29 cellular contexts compared by ENCODE assay signal in the genomic region with DNA sequence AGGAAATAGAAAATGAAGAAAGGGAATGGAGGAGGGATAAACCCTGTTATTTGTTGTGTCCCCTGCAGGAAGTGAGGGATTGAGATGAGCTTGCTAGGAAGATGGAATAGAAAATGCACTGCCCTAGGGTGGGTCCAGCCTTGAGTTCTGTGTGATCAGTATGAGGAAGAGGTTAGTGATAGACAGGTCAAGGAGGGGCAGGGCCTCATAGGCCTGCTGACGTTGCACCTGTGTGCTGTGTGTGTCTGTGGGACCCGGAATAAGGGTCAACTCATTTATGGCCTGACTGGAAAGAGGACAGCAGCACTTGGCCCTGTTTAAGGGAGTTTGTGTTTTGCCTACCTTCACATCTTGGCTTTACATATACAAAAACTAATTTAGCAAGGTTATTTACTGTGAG. TPM values are rescaled to one million over a fixed set of nuclear protein-coding genes. Genes with fewer than 3 reads are reported as not detected.
DNase-seq lines count a peak whose midpoint lies in the region; ATAC-seq, FAIRE-seq and TF ChIP-seq lines count a peak whose summit lies in the region.
"Had no signal": no experiment of that assay in that cellular context is flagged by ENCODE, and none has a peak within 500 bp of the region (broad histone marks: within the 10 kb centered on the region; RNA-seq: fewer than 3 reads in every experiment).

No MANE protein-coding gene starts in this region.

- no peak overlapping the region for H2BK5ac ChIP-seq in trophoblast cell (ENCODE audit: low read depth, low read length, poor library complexity)

- in situ Hi-C loops in K562 (cut with MboI) = no loop called here

- H3K18ac ChIP-seq in trophoblast cell (ENCODE audit: low read length) = no peak overlapping the region

- 59% methylated on average over 2 of the region's 2 CpGs for WGBS in K562 (ENCODE audit: insufficient coverage, low coverage, missing lambda C conversion rate)
- WGBS in trophoblast cell (ENCODE audit: extremely low coverage, insufficient coverage, insufficient read length) = no CpG with 5 or more reads among the region's 2 CpGs

- no peak overlapping the region for H2BK120ac ChIP-seq in trophoblast cell (ENCODE audit: insufficient read depth, low read length, poor library complexity)

- H3K9me3 ChIP-seq in K562 (replicated peaks; ENCODE audit: control insufficient read depth, insufficient read depth, low read depth, low read length) (no peaks in the 10 kb centered on the region), trophoblast cell (ENCODE audit: insufficient read depth, low read depth, low read length) (peaks cover 7% of the 10 kb centered on the region)
- H3K9me3 ChIP-seq: adrenal gland, body of pancreas, gastrocnemius medialis, right atrium auricular region, SJCRH30, spleen, uterus had no signal

- H3K9me3 Mint-ChIP-seq in activated T-cell treated with anti-CD3 and anti-CD28 coated beads, Interleukin-2, amount 50 U/mL, for 4 hours = no peaks in the 10 kb centered on the region
- H3K9me3 Mint-ChIP-seq: activated B cell treated with CpG ODN at 0.5 μM for 24 hours had no signal

- TF ChIP-seq POLR2A in K562 (conservative IDR thresholded peaks at IDR 0.05) = no peak

- H3K4ac ChIP-seq in trophoblast cell (ENCODE audit: low read depth, low read length) = peak overlapping the region; percentile 24

- no peak for TF ChIP-seq EP300 in K562 (IDR thresholded peaks at IDR 0.05; ENCODE audit: low read length)

- H2AK5ac ChIP-seq in trophoblast cell (ENCODE audit: low read length) = no peak overlapping the region

- H3K4me1 ChIP-seq in K562 (replicated peaks in 1 of 2; ENCODE audit: control insufficient read depth in 2 of 2, insufficient read depth in 2 of 2, low read length in 2 of 2) = peaks cover 23 to 27% of the 10 kb centered on the region in 2 experiments; a peak in 4 of 5 replicates
- peaks cover 9% of the 10 kb centered on the region in 2 experiments for H3K4me1 ChIP-seq in trophoblast cell (ENCODE audit: control insufficient read depth in 1 of 2, insufficient read depth in 2 of 2, low read length in 2 of 2)
- H3K4me1 ChIP-seq: SJCRH30 had no signal

- ATAC-seq in activated T-cell treated with anti-CD3 and anti-CD28 coated beads, Interleukin-2, amount 50 U/mL, for 4 hours = no peak
- ATAC-seq in K562 = no peak
- ATAC-seq in HG02981 (IDR thresholded peaks at IDR 0.05; ENCODE audit: unreplicated experiment) = no peak
- ATAC-seq: body of pancreas; gastrocnemius medialis; stimulated activated naive CD8-positive, alpha-beta T cell treated with anti-CD3 and anti-CD28 coated beads, Interleukin-15, Interleukin-2, amounts not matched to agents 100 U/mL and 50 U/mL, for 24 hours had no signal

- H2AFZ ChIP-seq in K562 (ENCODE audit: low read depth, low read length) = no peak overlapping the region
- H2AFZ ChIP-seq in trophoblast cell (ENCODE audit: insufficient read depth, low read length, poor library complexity) = no peak overlapping the region

- H3K4me3 ChIP-seq in K562 (no peak overlapping the region), trophoblast cell (ENCODE audit: low read depth, low read length) (no peak overlapping the region)
- H3K4me3 ChIP-seq: adrenal gland, body of pancreas, gastrocnemius medialis, right atrium auricular region, SJCRH30, spleen, uterus had no signal

- peaks cover 8% of the 10 kb centered on the region; the same call in 1 of the 2 replicates for H4K20me1 ChIP-seq in K562 (replicated peaks; ENCODE audit: control insufficient read depth, insufficient read depth, low read length)

- no peaks in the 10 kb centered on the region for H3K27me3 Mint-ChIP-seq in activated T-cell treated with anti-CD3 and anti-CD28 coated beads, Interleukin-2, amount 50 U/mL, for 4 hours (ENCODE audit: low read depth)
- H3K27me3 Mint-ChIP-seq: activated B cell treated with CpG ODN at 0.5 μM for 24 hours had no signal

- no peak for TF ChIP-seq CTCF in K562 (IDR thresholded peaks at IDR 0.05 in 2 of 3, conservative IDR thresholded peaks at IDR 0.05 in 1 of 3; ENCODE audit: insufficient read depth in 2 of 3, low read depth in 1 of 3, low read length in 3 of 3)

- POLR2A ChIA-PET in K562 (lab: Yijun Ruan, JAX) = interaction anchor here (1.0 to 3.0 kb wide), 3 partner anchors 11 to 107 kb away, joined by 3 to 13 read pairs (median 5); no protein-coding TSS in a partner anchor

- no peak overlapping the region for H4K91ac ChIP-seq in trophoblast cell (ENCODE audit: low read depth, low read length)

- no peaks in the 10 kb centered on the region for H3K9me1 ChIP-seq in K562 (ENCODE audit: control insufficient read depth, insufficient read depth, low read length)

- TSS peak; percentile 27 for BruUV-seq in K562 (replicated peaks; lab: Mats Ljungman, UMichigan)

- H3K27me3 ChIP-seq in K562 (ENCODE audit: control insufficient read depth in 2 of 2, insufficient read depth in 2 of 2, low read length in 2 of 2) (no peaks in the 10 kb centered on the region), trophoblast cell (ENCODE audit: insufficient read depth, low read length) (no peaks in the 10 kb centered on the region)
- H3K27me3 ChIP-seq: adrenal gland, body of pancreas, gastrocnemius medialis, right atrium auricular region, SJCRH30, spleen, uterus had no signal

- no peak for DNase-seq in activated T-cell treated with anti-CD3 and anti-CD28 coated beads, Interleukin-2, amount 50 U/mL, for 4 hours
- DNase-seq in activated T-cell treated with anti-CD3 and anti-CD28 coated beads for 4 hours = no peak
- peak; percentile 2 for DNase-seq in HT-29 (ENCODE audit: low spot score)
- DNase-seq in K562 (ENCODE audit: extremely low read depth in 1 of 4, low spot score in 3 of 4) = no peak
- DNase-seq in trophoblast cell = no peak
- no peak for DNase-seq in AG20443 (ENCODE audit: low spot score)
- DNase-seq in NOMO-1 treated with DMSO at 0.1 percent for 48 hours (lab: John Stamatoyannopoulos, UW; ENCODE audit: unreplicated experiment) = no peak
- DNase-seq: activated B cell treated with CpG ODN at 0.5 μM for 24 hours; activated CD4-positive, alpha-beta T cell treated with anti-CD3 and anti-CD28 coated beads, Interleukin-2, amount 50 U/mL, for 1 hour; activated T-cell treated with anti-CD3 and anti-CD28 coated beads, Interleukin-2, amount 50 U/mL, for 48 hours; adrenal gland; body of pancreas; cerebellar nuclear complex; DMS153; gastrocnemius medialis; HCEC 1CT; hippocampal formation; NCI-H146; NCI-H2107; NCI-H748 treated with DMSO at 0.1 percent for 48 hours; RPMI8226; SJCRH30; spleen; stimulated activated CD4-positive, alpha-beta T cell treated with anti-CD3 and anti-CD28 coated beads, Interleukin-2, amount 100 ng/mL, for 24 hours; stimulated activated naive CD8-positive, alpha-beta T cell treated with anti-CD3 and anti-CD28 coated beads, Interleukin-15, Interleukin-2, amounts not matched to agents 100 U/mL and 50 U/mL, for 24 hours; uterus had no signal

- FAIRE-seq in K562 (lab: Jason Lieb, UNC) = no peak
- FAIRE-seq: endometrium had no signal

- no peak for TF ChIP-seq RAD21 in K562 (CRISPR knock-in tag; conservative IDR thresholded peaks at IDR 0.05 in 1 of 2, IDR thresholded peaks at IDR 0.05 in 1 of 2)

- H3K4me3 Mint-ChIP-seq in activated T-cell treated with anti-CD3 and anti-CD28 coated beads, Interleukin-2, amount 50 U/mL, for 4 hours = peak overlapping the region; percentile 12

- CTCF ChIA-PET in K562 (lab: Yijun Ruan, JAX; ENCODE audit: low intra/inter-chr PET ratio) = no interaction called here

- H3K9ac ChIP-seq in K562 (ENCODE audit: insufficient read depth in 1 of 2, low read depth in 2 of 2, low read length in 2 of 2) = 0 out of 4 replicates have a peak overlapping the region, but pooled peaks of 1 of the 2 experiments have one; percentile 18
- no peak overlapping the region for H3K9ac ChIP-seq in trophoblast cell (ENCODE audit: low read length)

- H3K23ac ChIP-seq in trophoblast cell (ENCODE audit: low read length) = no peak overlapping the region

- peaks cover 27% of the 10 kb centered on the region for H3K4me1 Mint-ChIP-seq in activated T-cell treated with anti-CD3 and anti-CD28 coated beads, Interleukin-2, amount 50 U/mL, for 4 hours (ENCODE audit: low read depth)

- H3K79me2 ChIP-seq in K562 (ENCODE audit: control insufficient read depth, insufficient read depth, low read length) (peaks cover 77% of the 10 kb centered on the region), trophoblast cell (ENCODE audit: control insufficient read depth, insufficient read depth, low read length, poor library complexity) (peaks cover 13% of the 10 kb centered on the region)

- H3K36me3 Mint-ChIP-seq in activated T-cell treated with anti-CD3 and anti-CD28 coated beads, Interleukin-2, amount 50 U/mL, for 4 hours (ENCODE audit: insufficient read depth) = peaks cover 14% of the 10 kb centered on the region

- H4K12ac ChIP-seq in trophoblast cell (ENCODE audit: low read depth, low read length) = no peak overlapping the region

- H3K14ac ChIP-seq in trophoblast cell (ENCODE audit: low read length) = no peak overlapping the region

- H3K27ac ChIP-seq in K562 (ENCODE audit: extremely low read depth, low read depth, low read length) = no peak overlapping the region
- no peak overlapping the region for H3K27ac ChIP-seq in trophoblast cell (ENCODE audit: low read depth, low read length)
- H3K27ac ChIP-seq: adrenal gland, body of pancreas, gastrocnemius medialis, right atrium auricular region, SJCRH30, spleen, uterus had no signal

- no peak overlapping the region for H3K4me2 ChIP-seq in K562 (ENCODE audit: insufficient read depth, low read length)
- no peak overlapping the region for H3K4me2 ChIP-seq in trophoblast cell (ENCODE audit: low read length)

- peaks cover 12% of the 10 kb centered on the region for H3K79me1 ChIP-seq in trophoblast cell (ENCODE audit: low read length)

- H3K36me3 ChIP-seq in K562 (ENCODE audit: control insufficient read depth, insufficient read depth, low read length) (peaks cover 49% of the 10 kb centered on the region; the same call in 2 of the 3 replicates), trophoblast cell (ENCODE audit: control insufficient read depth in 1 of 2, insufficient read depth in 2 of 2, low read length in 2 of 2) (peaks cover 15 to 20% of the 10 kb centered on the region in 2 experiments)
- H3K36me3 ChIP-seq: SJCRH30, uterus had no signal

- H2BK12ac ChIP-seq in trophoblast cell (ENCODE audit: low read length) = no peak overlapping the region

- intact Hi-C loops in K562 (cut with micrococcal nuclease) = loop anchor here (10.0 kb wide), 1 partner anchor 50 kb away; the partner anchor contains the start of gene TUBB3

- no peak overlapping the region for H4K8ac ChIP-seq in trophoblast cell (ENCODE audit: low read depth, low read length)

RNA-seq across cellular contexts. Expression of gene DEF8, which starts 26.3 kb away (rescaled TPM):
- 10 to 100 TPM; 50.1 to 53.5 (median 50.3) TPM for total RNA-seq in activated T-cell treated with anti-CD3 and anti-CD28 coated beads, Interleukin-2, amount 50 U/mL, for 4 hours
- total RNA-seq in HT-29 (2014; rRNA removed; shearing (Covaris generic)) = 207 and 227 TPM in 2 replicates
- total RNA-seq in K562 (2011; cell fraction: chromatin; rRNA removed; ENCODE audit: low replicate concordance) = 71.6 and 183 TPM in 2 replicates
- total RNA-seq in K562 (2011; cell fraction: nucleolus; rRNA removed) = 99.4 and 127 TPM in 2 replicates
- total RNA-seq in K562 (2011; cell fraction: nucleoplasm; rRNA removed) = 79.5 and 80.2 TPM in 2 replicates
- total RNA-seq in K562 (2014; rRNA removed) (147 and 173 TPM in 2 replicates), K562 (2014; rRNA removed; fragmentation: Illumina TruSeq; extraction: Trizol) (29.4 and 33.0 TPM in 2 replicates), K562 (2015; rRNA removed; fragmentation: Illumina TruSeq; extraction: Trizol) (58.6 and 63.2 TPM in 2 replicates), K562 (2021) (71.5 and 80.6 TPM in 2 replicates)
- polyA plus RNA-seq in K562 (2011; rRNA removed) (74.0 and 87.6 TPM in 2 replicates), K562 (2014; fragmentation: Illumina TruSeq; extraction: Trizol) (42.3 and 88.3 TPM in 2 replicates), K562 (2014; fragmentation: Nextera tagmentation; extraction: Ambion mirVana) (10 to 100 TPM; 39.3 to 60.1 TPM), K562 (2014; rRNA removed) (136 and 173 TPM in 2 replicates)
- 119 and 177 TPM in 2 replicates for polyA plus RNA-seq in K562 (2011; cell fraction: cytosol; rRNA removed)
- 132 and 207 TPM in 2 replicates for polyA plus RNA-seq in K562 (2011; cell fraction: nucleus; rRNA removed)
- polyA plus RNA-seq in K562 (2012) = 63.5 and 81.5 TPM in 2 replicates
- polyA minus RNA-seq in K562 (2011; rRNA and poly(A)+ RNA removed) = 27.9 and 38.8 TPM in 2 replicates
- 32.6 and 34.2 TPM in 2 replicates for polyA minus RNA-seq in K562 (2011; cell fraction: cytosol; rRNA and poly(A)+ RNA removed)
- 29.4 and 31.1 TPM in 2 replicates for polyA minus RNA-seq in K562 (2011; cell fraction: nucleus; rRNA and poly(A)+ RNA removed)
- 48.9 and 52.2 TPM in 2 replicates for polyA plus RNA-seq in trophoblast cell (2013)

RNA-seq across cellular contexts. Expression of gene DBNDD1, which starts 44.4 kb away (rescaled TPM):
- total RNA-seq in activated T-cell treated with anti-CD3 and anti-CD28 coated beads, Interleukin-2, amount 50 U/mL, for 4 hours = 1 to 10 TPM in 1 of 3 donors, under 1 TPM in 2; 0.47 to 1.2 (median 0.92) TPM
- 15.8 and 19.9 TPM in 2 replicates for total RNA-seq in HT-29 (2014; rRNA removed; shearing (Covaris generic))
- 2.7 and 9.4 TPM in 2 replicates for total RNA-seq in K562 (2011; cell fraction: chromatin; rRNA removed; ENCODE audit: low replicate concordance)
- total RNA-seq in K562 (2011; cell fraction: nucleolus; rRNA removed) = 4.5 and 5.7 TPM in 2 replicates
- total RNA-seq in K562 (2011; cell fraction: nucleoplasm; rRNA removed) = 4.5 and 5.2 TPM in 2 replicates
- total RNA-seq in K562 (2014; rRNA removed) (5.8 and 8.3 TPM in 2 replicates), K562 (2014; rRNA removed; fragmentation: Illumina TruSeq; extraction: Trizol) (2.8 and 3.2 TPM in 2 replicates), K562 (2015; rRNA removed; fragmentation: Illumina TruSeq; extraction: Trizol) (4.2 and 4.3 TPM in 2 replicates), K562 (2021) (12.9 and 13.0 TPM in 2 replicates)
- polyA plus RNA-seq in K562 (2011; rRNA removed) (6.9 and 8.5 TPM in 2 replicates), K562 (2014; fragmentation: Illumina TruSeq; extraction: Trizol) (10.9 and 12.9 TPM in 2 replicates), K562 (2014; fragmentation: Nextera tagmentation; extraction: Ambion mirVana) (under 1 TPM; 0.55 to 0.90 TPM), K562 (2014; rRNA removed) (9.5 and 10.8 TPM in 2 replicates)
- polyA plus RNA-seq in K562 (2011; cell fraction: cytosol; rRNA removed) = 14.1 and 24.5 TPM in 2 replicates
- 6.8 and 9.1 TPM in 2 replicates for polyA plus RNA-seq in K562 (2011; cell fraction: nucleus; rRNA removed)
- 8.0 and 13.9 TPM in 2 replicates for polyA plus RNA-seq in K562 (2012)
- polyA minus RNA-seq in K562 (2011; rRNA and poly(A)+ RNA removed) = 2.0 and 3.9 TPM in 2 replicates
- 7.9 and 11.8 TPM in 2 replicates for polyA minus RNA-seq in K562 (2011; cell fraction: cytosol; rRNA and poly(A)+ RNA removed)
- 1.6 and 3.0 TPM in 2 replicates for polyA minus RNA-seq in K562 (2011; cell fraction: nucleus; rRNA and poly(A)+ RNA removed)
- polyA plus RNA-seq in trophoblast cell (2013) = 9.9 and 10.6 TPM in 2 replicates

RNA-seq across cellular contexts. Expression of gene TUBB3, which starts 51.7 kb away (rescaled TPM):
- under 1 TPM; 0.65 to 0.68 (median 0.66) TPM for total RNA-seq in activated T-cell treated with anti-CD3 and anti-CD28 coated beads, Interleukin-2, amount 50 U/mL, for 4 hours
- 8.7 and 8.8 TPM in 2 replicates for total RNA-seq in HT-29 (2014; rRNA removed; shearing (Covaris generic))
- total RNA-seq in K562 (2011; cell fraction: chromatin; rRNA removed; ENCODE audit: low replicate concordance) = 5.7 and 13.6 TPM in 2 replicates
- 8.2 and 8.3 TPM in 2 replicates for total RNA-seq in K562 (2011; cell fraction: nucleolus; rRNA removed)
- 5.5 and 7.5 TPM in 2 replicates for total RNA-seq in K562 (2011; cell fraction: nucleoplasm; rRNA removed)
- total RNA-seq in K562 (2014; rRNA removed) = 12.5 and 15.5 TPM in 2 replicates
- total RNA-seq in K562 (2014; rRNA removed; fragmentation: Illumina TruSeq; extraction: Trizol) = 2.1 and 3.2 TPM in 2 replicates
- total RNA-seq in K562 (2015; rRNA removed; fragmentation: Illumina TruSeq; extraction: Trizol) = 6.4 and 8.1 TPM in 2 replicates
- total RNA-seq in K562 (2021) = 12.0 and 13.5 TPM in 2 replicates
- 3.2 and 10.4 TPM in 2 replicates for polyA plus RNA-seq in K562 (2011; rRNA removed)
- polyA plus RNA-seq in K562 (2011; cell fraction: cytosol; rRNA removed) = 8.5 and 8.8 TPM in 2 replicates
- polyA plus RNA-seq in K562 (2011; cell fraction: nucleus; rRNA removed) = 10.4 and 12.3 TPM in 2 replicates
- 7.7 and 19.6 TPM in 2 replicates for polyA plus RNA-seq in K562 (2012)
- polyA plus RNA-seq in K562 (2014; fragmentation: Illumina TruSeq; extraction: Trizol) = 5.0 and 10.0 TPM in 2 replicates
- polyA plus RNA-seq in K562 (2014; fragmentation: Nextera tagmentation; extraction: Ambion mirVana) = under 1 TPM; 0.18 to 0.53 TPM
- polyA plus RNA-seq in K562 (2014; rRNA removed) = 6.8 and 8.3 TPM in 2 replicates
- 3.5 and 4.5 TPM in 2 replicates for polyA minus RNA-seq in K562 (2011; rRNA and poly(A)+ RNA removed)
- polyA minus RNA-seq in K562 (2011; cell fraction: cytosol; rRNA and poly(A)+ RNA removed) = 7.4 and 12.0 TPM in 2 replicates
- polyA minus RNA-seq in K562 (2011; cell fraction: nucleus; rRNA and poly(A)+ RNA removed) = 2.4 and 2.6 TPM in 2 replicates
- polyA plus RNA-seq in trophoblast cell (2013) = 398 and 423 TPM in 2 replicates

RNA-seq across cellular contexts. Expression of gene MC1R, which starts 56.2 kb away (rescaled TPM):
- total RNA-seq in activated T-cell treated with anti-CD3 and anti-CD28 coated beads, Interleukin-2, amount 50 U/mL, for 4 hours = 1 to 10 TPM; 2.5 to 3.0 (median 2.6) TPM
- 5.2 and 5.3 TPM in 2 replicates for total RNA-seq in HT-29 (2014; rRNA removed; shearing (Covaris generic))
- total RNA-seq in K562 (2011; cell fraction: chromatin; rRNA removed; ENCODE audit: low replicate concordance) = 70.1 and 162 TPM in 2 replicates
- total RNA-seq in K562 (2011; cell fraction: nucleolus; rRNA removed) = 54.5 and 55.7 TPM in 2 replicates
- 90.5 and 111 TPM in 2 replicates for total RNA-seq in K562 (2011; cell fraction: nucleoplasm; rRNA removed)
- 3.1 and 3.3 TPM in 2 replicates for total RNA-seq in K562 (2014; rRNA removed)
- 0.67 and 0.87 TPM in 2 replicates for total RNA-seq in K562 (2014; rRNA removed; fragmentation: Illumina TruSeq; extraction: Trizol)
- total RNA-seq in K562 (2015; rRNA removed; fragmentation: Illumina TruSeq; extraction: Trizol) = 2.0 and 2.1 TPM in 2 replicates
- 3.4 and 3.5 TPM in 2 replicates for total RNA-seq in K562 (2021)
- 3.5 and 4.2 TPM in 2 replicates for polyA plus RNA-seq in K562 (2011; rRNA removed)
- polyA plus RNA-seq in K562 (2011; cell fraction: cytosol; rRNA removed) = 5.6 and 6.1 TPM in 2 replicates
- polyA plus RNA-seq in K562 (2011; cell fraction: nucleus; rRNA removed) = 27.9 and 42.6 TPM in 2 replicates
- polyA plus RNA-seq in K562 (2012) = 3.6 and 4.6 TPM in 2 replicates
- 1.5 and 2.7 TPM in 2 replicates for polyA plus RNA-seq in K562 (2014; fragmentation: Illumina TruSeq; extraction: Trizol)
- under 1 TPM in 1 of 2 experiments, not detected in 1; 0.14 TPM for polyA plus RNA-seq in K562 (2014; fragmentation: Nextera tagmentation; extraction: Ambion mirVana)
- 4.7 and 5.3 TPM in 2 replicates for polyA plus RNA-seq in K562 (2014; rRNA removed)
- polyA minus RNA-seq in K562 (2011; rRNA and poly(A)+ RNA removed) = 6.4 and 10.6 TPM in 2 replicates
- 1.6 and 2.7 TPM in 2 replicates for polyA minus RNA-seq in K562 (2011; cell fraction: cytosol; rRNA and poly(A)+ RNA removed)
- polyA minus RNA-seq in K562 (2011; cell fraction: nucleus; rRNA and poly(A)+ RNA removed) = 6.1 and 6.7 TPM in 2 replicates
- polyA plus RNA-seq in trophoblast cell (2013) = 3.3 TPM in 2 replicates
